Comparison of ENCODE assay signal across 6 cellular contexts in the genomic region with DNA sequence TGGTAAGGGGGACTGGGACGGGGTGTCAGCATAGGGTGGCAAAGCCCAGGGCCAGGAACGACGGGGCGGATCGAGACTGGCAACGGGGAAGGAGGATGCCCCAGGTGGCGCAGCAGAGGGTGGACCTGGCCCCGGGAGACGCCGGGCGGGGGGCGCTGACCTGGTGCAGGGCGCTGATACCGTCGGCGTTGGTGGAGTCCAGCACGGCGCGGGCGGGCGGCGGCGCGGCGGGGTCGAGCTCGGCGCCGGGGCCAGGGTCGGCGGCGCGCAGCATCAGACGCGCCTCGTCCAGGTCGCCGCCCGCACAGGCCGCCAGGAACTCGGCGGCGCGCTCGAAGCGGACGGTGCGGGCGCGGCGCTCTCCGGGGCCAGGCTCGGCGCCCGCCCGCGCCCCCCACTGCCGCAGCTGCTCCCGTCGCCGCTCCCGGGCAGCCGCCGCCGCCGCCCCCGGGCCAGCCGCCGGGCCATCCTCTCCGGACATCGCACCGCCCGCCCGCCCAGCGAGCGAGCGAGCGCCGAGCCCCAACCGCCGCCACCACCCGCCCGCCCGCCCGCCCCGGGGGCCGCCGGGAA.
DNase-seq lines count a peak whose midpoint lies in the region; ATAC-seq and TF ChIP-seq lines count a peak whose summit lies in the region.

No MANE protein-coding gene starts in this region.

- peak overlapping the region; percentile 98 for H3K27ac ChIP-seq in stomach smooth muscle (ENCODE audit: low read length)

- no peaks in the 10 kb centered on the region for H3K27me3 ChIP-seq in stomach smooth muscle (ENCODE audit: control insufficient read depth in 1 of 2, insufficient read depth in 2 of 2, low read length in 2 of 2)

- peak overlapping the region; percentile 95 to 97 for H3K9ac ChIP-seq in stomach smooth muscle (ENCODE audit: low read length in 2 of 2)

- ATAC-seq in GM21619 (IDR thresholded peaks at IDR 0.05; ENCODE audit: unreplicated experiment): peak; percentile 7

- no peaks in the 10 kb centered on the region for H3K9me3 ChIP-seq in stomach smooth muscle (ENCODE audit: control insufficient read depth in 2 of 2, low read length in 2 of 2)

- no peak for TF ChIP-seq CTCF in foreskin fibroblast (IDR thresholded peaks at IDR 0.05; ENCODE audit: low read depth, low read length)

- peaks cover 0 to 2% of the 10 kb centered on the region in 2 donors for H3K36me3 ChIP-seq in stomach smooth muscle (ENCODE audit: control insufficient read depth in 2 of 2, insufficient read depth in 2 of 2, low read length in 2 of 2)

- peaks cover 51% of the 10 kb centered on the region for H3K4me1 ChIP-seq in stomach smooth muscle (ENCODE audit: control insufficient read depth, insufficient read depth, low read length)

- DNase-seq in NCI-H69 (lab: John Stamatoyannopoulos, UW) (peak; percentile 61), foreskin fibroblast (peak in 1 of 2 donors; percentile 33), DMS79 (lab: John Stamatoyannopoulos, UW) (no peak)
- no peak for DNase-seq in activated CD4-positive, CD25-positive, alpha-beta regulatory T cell (lab: John Stamatoyannopoulos, UW)

- H3K4me3 ChIP-seq in foreskin fibroblast (ENCODE audit: low read depth in 1 of 2, low read length in 2 of 2) (peak overlapping the region; percentile 75 to 95), stomach smooth muscle (ENCODE audit: low read length in 2 of 2) (peak overlapping the region; percentile 94 to 97)
